Comparison of ENCODE assay signal across 8 cellular contexts in the genomic region with DNA sequence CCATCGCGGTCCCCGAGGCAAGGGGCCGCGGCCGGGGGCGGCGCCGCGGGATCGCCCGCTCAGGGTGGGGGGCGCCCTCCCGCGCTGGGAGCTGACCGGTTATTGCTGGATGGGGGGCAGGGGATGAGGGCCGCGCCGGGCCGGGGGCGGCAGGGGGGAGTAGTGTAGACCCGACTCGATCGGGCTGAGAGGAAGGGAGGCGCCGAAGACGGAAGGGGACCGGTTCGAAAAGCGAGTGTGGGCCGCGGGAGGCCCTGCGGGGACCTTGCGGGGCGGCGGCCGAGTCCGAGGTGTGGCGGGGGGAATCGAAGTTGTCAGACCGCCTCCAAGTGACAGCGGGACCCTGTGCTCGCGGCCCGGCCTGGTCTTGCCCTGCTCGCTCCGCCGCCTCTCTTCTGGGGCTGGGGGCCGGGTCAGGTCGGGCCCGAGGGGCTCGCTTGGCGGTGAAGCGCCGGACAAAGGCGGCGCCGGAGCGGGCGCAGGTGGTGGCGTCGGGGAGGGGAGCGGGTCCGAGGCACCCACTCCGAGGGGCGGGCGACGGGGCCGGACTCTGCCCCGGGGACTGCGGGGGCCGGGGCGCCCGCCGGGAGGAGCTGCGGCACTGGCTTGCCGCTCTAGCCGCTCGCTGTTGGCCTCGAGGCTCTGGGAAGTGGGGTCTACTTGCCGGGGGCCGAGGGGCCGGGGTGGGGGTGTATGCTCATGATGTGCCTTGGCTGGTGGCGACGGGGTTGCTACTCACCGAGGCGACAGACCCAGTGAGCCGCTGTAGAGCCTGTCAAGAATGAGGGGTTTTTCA. TPM values are rescaled to one million over a fixed set of nuclear protein-coding genes. Genes with fewer than 3 reads are reported as not detected.
A peak's percentile ranks its signal among the peaks of the same experiment; 100 is the strongest.
DNase-seq lines count a peak whose midpoint lies in the region; ATAC-seq and TF ChIP-seq lines count a peak whose summit lies in the region.

No MANE protein-coding gene starts in this region.

- H3K4me1 Mint-ChIP-seq in CD14-positive monocyte: peaks cover 41% of the 10 kb centered on the region
- H3K4me1 Mint-ChIP-seq in activated CD8-positive, alpha-beta T cell treated with anti-CD3 and anti-CD28 coated beads, Interleukin-2, amount 10 ng/mL, durations not matched to agents 7 days and 5 days (ENCODE audit: low read depth): peaks cover 33% of the 10 kb centered on the region

- BruUV-seq in HCT116 (replicated peaks; lab: Mats Ljungman, UMichigan): no TSS peak

- no peak for TF ChIP-seq POLR2A in HCT116 (IDR thresholded peaks at IDR 0.05; ENCODE audit: borderline replicate concordance, extremely low read depth, insufficient read depth, insufficient read length)

- H3K4me3 ChIP-seq in HCT116 (replicated peaks in 1 of 2; ENCODE audit: low read depth in 1 of 2, low read length in 2 of 2) (peak overlapping the region; percentile 60 to 72), fibroblast of villous mesenchyme (ENCODE audit: low read depth, low read length) (peak overlapping the region; percentile 76), rectal smooth muscle tissue (ENCODE audit: low read length) (peak overlapping the region; percentile 77)

- peaks cover 53% of the 10 kb centered on the region for H3K79me2 ChIP-seq in HCT116 (ENCODE audit: insufficient read depth, low read length)

- no peak for TF ChIP-seq RAD21 in HCT116 (IDR thresholded peaks at IDR 0.05; ENCODE audit: low read depth)

- no peaks in the 10 kb centered on the region for H4K20me1 ChIP-seq in HCT116 (ENCODE audit: insufficient read depth)

- RAD21 ChIA-PET in HCT116 (lab: Charles Lee; ENCODE audit: low non-redundant PET in 1 of 2, low total read pairs in 2 of 2, uncharacterized antibody in 2 of 2, unreplicated experiment in 2 of 2): no interaction called here

- no peak for DNase-seq in CD14-positive monocyte (ENCODE audit: low spot score)
- DNase-seq in HCT116 (ENCODE audit: low read depth, low spot score): no peak
- DNase-seq in activated CD8-positive, alpha-beta T cell treated with anti-CD3 and anti-CD28 coated beads, Interleukin-2, amount 10 ng/mL, durations not matched to agents 7 days and 5 days: peak; percentile 43
- no peak for DNase-seq in fibroblast of villous mesenchyme (ENCODE audit: low read depth)
- no peak for DNase-seq in HCEC 1CT

- POLR2A ChIA-PET in HCT116 (lab: Charles Lee): no interaction called here
- POLR2A ChIA-PET in activated CD8-positive, alpha-beta T cell treated with anti-CD3 and anti-CD28 coated beads, Interleukin-2, amount 10 ng/mL, durations not matched to agents 7 days and 5 days (lab: Charles Lee): interaction anchor here (0.6 to 3.3 kb wide), 5 partner anchors 10 to 431 kb away, joined by 3 to 24 read pairs (median 3); no protein-coding TSS in a partner anchor

- no peaks in the 10 kb centered on the region for H3K27me3 ChIP-seq in HCT116 (ENCODE audit: insufficient read depth, low read length)
- H3K27me3 ChIP-seq in rectal smooth muscle tissue (ENCODE audit: control insufficient read depth, insufficient read depth, low read length): peaks cover 22% of the 10 kb centered on the region

- no peaks in the 10 kb centered on the region for H3K36me3 ChIP-seq in HCT116 (ENCODE audit: control insufficient read depth in 1 of 2, insufficient read depth in 2 of 2, low read length in 2 of 2)
- no peaks in the 10 kb centered on the region for H3K36me3 ChIP-seq in rectal smooth muscle tissue (ENCODE audit: control insufficient read depth, insufficient read depth, low read length)

- no peaks in the 10 kb centered on the region for H3K9me3 ChIP-seq in HCT116 (ENCODE audit: control insufficient read depth in 1 of 2, insufficient read depth in 1 of 2, low read depth in 1 of 2, low read length in 2 of 2)

- no peaks in the 10 kb centered on the region for H3K9me2 ChIP-seq in HCT116 (ENCODE audit: insufficient read depth)

- H3K9ac ChIP-seq in HCT116 (ENCODE audit: low read length): peak overlapping the region; percentile 66
- H3K9ac ChIP-seq in rectal smooth muscle tissue (ENCODE audit: low read length): no peak overlapping the region

- CTCF ChIA-PET in HCT116 (lab: Charles Lee): interaction anchor here (1.0 kb wide), 1 partner anchor 13 kb away, joined by 3 read pairs; no protein-coding TSS in a partner anchor
- CTCF ChIA-PET in activated CD8-positive, alpha-beta T cell treated with anti-CD3 and anti-CD28 coated beads, Interleukin-2, amount 10 ng/mL, durations not matched to agents 7 days and 5 days (lab: Charles Lee): interaction anchor here (0.7 to 3.1 kb wide), 14 partner anchors 7 to 163 kb away, joined by 3 to 19 read pairs (median 5); a partner anchor contains a TSS

- no peak for ATAC-seq in HCT116
- ATAC-seq in activated CD8-positive, alpha-beta T cell treated with anti-CD3 and anti-CD28 coated beads, Interleukin-2, amount 10 ng/mL, durations not matched to agents 7 days and 5 days: peak; percentile 3
- ATAC-seq in HG03378 (IDR thresholded peaks at IDR 0.05; ENCODE audit: unreplicated experiment): no peak
- ATAC-seq in GM18519 (IDR thresholded peaks at IDR 0.05; ENCODE audit: low FRiP score, unreplicated experiment): no peak

- H3K27ac Mint-ChIP-seq in CD14-positive monocyte: peak overlapping the region in 3 of 7 donors; percentile 20 to 85 (median 61)
- peak overlapping the region; percentile 75 for H3K27ac Mint-ChIP-seq in activated CD8-positive, alpha-beta T cell treated with anti-CD3 and anti-CD28 coated beads, Interleukin-2, amount 10 ng/mL, durations not matched to agents 7 days and 5 days

- H3K27me3 Mint-ChIP-seq in CD14-positive monocyte (ENCODE audit: low read depth in 3 of 3): peaks cover 52 to 65% (median 52%) of the 10 kb centered on the region in 3 donors
- H3K27me3 Mint-ChIP-seq in activated CD8-positive, alpha-beta T cell treated with anti-CD3 and anti-CD28 coated beads, Interleukin-2, amount 10 ng/mL, durations not matched to agents 7 days and 5 days (ENCODE audit: low read depth): peaks cover 35% of the 10 kb centered on the region

- no peak for TF ChIP-seq CTCF in CD14-positive monocyte (IDR thresholded peaks at IDR 0.05)
- no peak for TF ChIP-seq CTCF in HCT116 (IDR thresholded peaks at IDR 0.05 in 2 of 3, conservative IDR thresholded peaks at IDR 0.05 in 1 of 3; ENCODE audit: borderline replicate concordance in 1 of 3, insufficient read depth in 1 of 3, low read depth in 2 of 3, low read length in 2 of 3)
- peak; percentile 9 for TF ChIP-seq CTCF in fibroblast of villous mesenchyme (IDR thresholded peaks at IDR 0.05; ENCODE audit: insufficient read depth, low read depth, low read length)

- H3K27ac ChIP-seq in HCT116 (ENCODE audit: low read depth, low read length) (peak overlapping the region; percentile 71; the same call in 1 of the 2 replicates), rectal smooth muscle tissue (ENCODE audit: low read depth, low read length) (no peak overlapping the region)

- H3K36me3 Mint-ChIP-seq in CD14-positive monocyte: peaks cover 13 to 27% of the 10 kb centered on the region in 2 donors
- peaks cover 7% of the 10 kb centered on the region for H3K36me3 Mint-ChIP-seq in activated CD8-positive, alpha-beta T cell treated with anti-CD3 and anti-CD28 coated beads, Interleukin-2, amount 10 ng/mL, durations not matched to agents 7 days and 5 days (ENCODE audit: low read depth)

- H3K9me3 Mint-ChIP-seq in CD14-positive monocyte: peaks cover 0 to 15% (median 3%) of the 10 kb centered on the region in 7 donors
- H3K9me3 Mint-ChIP-seq in activated CD8-positive, alpha-beta T cell treated with anti-CD3 and anti-CD28 coated beads, Interleukin-2, amount 10 ng/mL, durations not matched to agents 7 days and 5 days (ENCODE audit: insufficient read depth): no peaks in the 10 kb centered on the region

- H2AFZ ChIP-seq in HCT116 (ENCODE audit: low read depth, low read length, poor library complexity, severe bottlenecking): no peak overlapping the region

- H3K4me2 ChIP-seq in HCT116 (ENCODE audit: low read length): peak overlapping the region; percentile 80

- intact Hi-C loops in CD14-positive monocyte (cut with micrococcal nuclease): loop anchor here in 1 of 2 donors (5.0 kb wide), 1 partner anchor 65 kb away; no protein-coding TSS in a partner anchor
- intact Hi-C loops in HCT116 (cut with micrococcal nuclease): no loop called here

- H3K4me3 Mint-ChIP-seq in CD14-positive monocyte: peak overlapping the region; percentile 91 to 95
- H3K4me3 Mint-ChIP-seq in activated CD8-positive, alpha-beta T cell treated with anti-CD3 and anti-CD28 coated beads, Interleukin-2, amount 10 ng/mL, durations not matched to agents 7 days and 5 days: peak overlapping the region; percentile 86

- H3K4me1 ChIP-seq in HCT116 (ENCODE audit: control insufficient read depth in 1 of 2, insufficient read depth in 2 of 2, low read length in 2 of 2) (peaks cover 10 to 26% of the 10 kb centered on the region in 2 experiments), rectal smooth muscle tissue (ENCODE audit: control insufficient read depth, insufficient read depth, low read length) (peaks cover 4% of the 10 kb centered on the region)

TF ChIP-seq in HCT116, 20 proteins besides CTCF, POLR2A, EP300 and RAD21 (continues in another document):
- TF ChIP-seq SP1 (IDR thresholded peaks at IDR 0.05; ENCODE audit: low read depth): no peak
- TF ChIP-seq FOSL1 (IDR thresholded peaks at IDR 0.05; ENCODE audit: low read depth): no peak
- TF ChIP-seq POLR2AphosphoS5 (IDR thresholded peaks at IDR 0.05; ENCODE audit: low read depth, low read length): no peak

RNA-seq across cellular contexts. Expression of a gene that starts 1.2 kb away (rescaled TPM):
- under 1 TPM; 0.67 to 0.79 TPM for polyA plus RNA-seq in CD14-positive monocyte
- total RNA-seq in HCT116 (2021; ENCODE audit: unreplicated experiment) (25.0 TPM), fibroblast of villous mesenchyme (9.3 and 11.2 TPM in 2 replicates)
- polyA plus RNA-seq in HCT116 (2012): 18.0 and 18.8 TPM in 2 replicates
- total RNA-seq in activated CD8-positive, alpha-beta T cell treated with anti-CD3 and anti-CD28 coated beads, Interleukin-2, amount 10 ng/mL, durations not matched to agents 7 days and 5 days: 10 to 100 TPM; 25.7 to 26.3 TPM

RNA-seq across cellular contexts. Expression of a gene that starts 28.9 kb away (rescaled TPM):
- polyA plus RNA-seq in CD14-positive monocyte: 1 to 10 TPM in 1 of 2 donors, under 1 TPM in 1; 0.85 to 1.2 TPM
- 12.7 TPM for total RNA-seq in HCT116 (2021; ENCODE audit: unreplicated experiment)
- polyA plus RNA-seq in HCT116 (2012): 10.2 and 10.8 TPM in 2 replicates
- total RNA-seq in activated CD8-positive, alpha-beta T cell treated with anti-CD3 and anti-CD28 coated beads, Interleukin-2, amount 10 ng/mL, durations not matched to agents 7 days and 5 days: 10 to 100 TPM; 12.1 to 12.6 TPM
- total RNA-seq in fibroblast of villous mesenchyme: 12.9 and 14.2 TPM in 2 replicates

RNA-seq across cellular contexts. Expression of a gene that starts 36.3 kb away (rescaled TPM):
- polyA plus RNA-seq in CD14-positive monocyte: 10 to 100 TPM; 28.6 to 31.3 TPM
- total RNA-seq in HCT116 (2021; ENCODE audit: unreplicated experiment) (65.6 TPM), fibroblast of villous mesenchyme (26.7 and 40.2 TPM in 2 replicates)
- polyA plus RNA-seq in HCT116 (2012): 45.5 and 50.0 TPM in 2 replicates
- 10 to 100 TPM; 77.7 to 79.9 TPM for total RNA-seq in activated CD8-positive, alpha-beta T cell treated with anti-CD3 and anti-CD28 coated beads, Interleukin-2, amount 10 ng/mL, durations not matched to agents 7 days and 5 days

RNA-seq across cellular contexts. Expression of a gene that starts 59.4 kb away (rescaled TPM):
- 1 to 10 TPM; 5.4 to 7.9 TPM for polyA plus RNA-seq in CD14-positive monocyte
- total RNA-seq in HCT116 (2021; ENCODE audit: unreplicated experiment) (84.1 TPM), fibroblast of villous mesenchyme (25.4 and 49.2 TPM in 2 replicates)
- 66.4 and 98.7 TPM in 2 replicates for polyA plus RNA-seq in HCT116 (2012)
- 10 to 100 TPM; 71.1 to 74.1 TPM for total RNA-seq in activated CD8-positive, alpha-beta T cell treated with anti-CD3 and anti-CD28 coated beads, Interleukin-2, amount 10 ng/mL, durations not matched to agents 7 days and 5 days
